In the genomic region with DNA sequence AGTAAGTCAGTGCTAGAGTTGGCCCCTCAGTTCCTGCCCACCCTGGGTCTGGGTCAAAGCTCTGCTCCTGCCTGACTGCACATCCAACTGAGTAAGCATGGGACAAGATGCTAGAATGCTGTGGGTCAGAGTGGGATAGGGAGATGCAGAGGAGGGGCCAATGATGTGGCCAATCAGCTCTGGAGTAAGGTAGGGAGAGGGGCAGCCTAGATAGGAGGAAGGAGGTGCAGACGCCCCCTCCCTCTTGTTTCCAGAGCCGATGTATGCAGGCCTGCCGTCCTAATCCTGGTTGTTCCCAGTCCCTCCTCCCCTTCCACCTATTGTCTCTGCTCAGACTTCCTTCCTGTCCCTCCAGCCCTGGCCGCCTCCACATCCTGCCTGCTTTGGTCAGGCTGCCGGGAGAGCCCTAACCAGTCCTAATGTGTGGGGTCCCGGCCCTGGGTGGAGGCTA, we compare ENCODE assay signal across 1 cellular context.
TF ChIP-seq lines count a peak whose summit lies in the region.

No MANE protein-coding gene starts in this region.

TF ChIP-seq in A549, 52 proteins besides CTCF, POLR2A, EP300 and RAD21 (continued from another document):
- TF ChIP-seq, protein P1, sequence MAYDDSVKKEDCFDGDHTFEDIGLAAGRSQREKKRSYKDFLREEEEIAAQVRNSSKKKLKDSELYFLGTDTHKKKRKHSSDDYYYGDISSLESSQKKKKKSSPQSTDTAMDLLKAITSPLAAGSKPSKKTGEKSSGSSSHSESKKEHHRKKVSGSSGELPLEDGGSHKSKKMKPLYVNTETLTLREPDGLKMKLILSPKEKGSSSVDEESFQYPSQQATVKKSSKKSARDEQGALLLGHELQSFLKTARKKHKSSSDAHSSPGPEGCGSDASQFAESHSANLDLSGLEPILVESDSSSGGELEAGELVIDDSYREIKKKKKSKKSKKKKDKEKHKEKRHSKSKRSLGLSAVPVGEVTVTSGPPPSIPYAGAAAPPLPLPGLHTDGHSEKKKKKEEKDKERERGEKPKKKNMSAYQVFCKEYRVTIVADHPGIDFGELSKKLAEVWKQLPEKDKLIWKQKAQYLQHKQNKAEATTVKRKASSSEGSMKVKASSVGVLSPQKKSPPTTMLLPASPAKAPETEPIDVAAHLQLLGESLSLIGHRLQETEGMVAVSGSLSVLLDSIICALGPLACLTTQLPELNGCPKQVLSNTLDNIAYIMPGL (CRISPR knock-in tag; IDR thresholded peaks at IDR 0.05; ENCODE audit: borderline replicate concordance) = no peak
- TF ChIP-seq RFX5 (IDR thresholded peaks at IDR 0.05) (no peak), MAZ (IDR thresholded peaks at IDR 0.05; ENCODE audit: borderline replicate concordance, low read depth, low read length) (no peak)
- TF ChIP-seq, protein P2, sequence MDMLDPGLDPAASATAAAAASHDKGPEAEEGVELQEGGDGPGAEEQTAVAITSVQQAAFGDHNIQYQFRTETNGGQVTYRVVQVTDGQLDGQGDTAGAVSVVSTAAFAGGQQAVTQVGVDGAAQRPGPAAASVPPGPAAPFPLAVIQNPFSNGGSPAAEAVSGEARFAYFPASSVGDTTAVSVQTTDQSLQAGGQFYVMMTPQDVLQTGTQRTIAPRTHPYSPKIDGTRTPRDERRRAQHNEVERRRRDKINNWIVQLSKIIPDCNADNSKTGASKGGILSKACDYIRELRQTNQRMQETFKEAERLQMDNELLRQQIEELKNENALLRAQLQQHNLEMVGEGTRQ (IDR thresholded peaks at IDR 0.05) = no peak
